In the genomic region with DNA sequence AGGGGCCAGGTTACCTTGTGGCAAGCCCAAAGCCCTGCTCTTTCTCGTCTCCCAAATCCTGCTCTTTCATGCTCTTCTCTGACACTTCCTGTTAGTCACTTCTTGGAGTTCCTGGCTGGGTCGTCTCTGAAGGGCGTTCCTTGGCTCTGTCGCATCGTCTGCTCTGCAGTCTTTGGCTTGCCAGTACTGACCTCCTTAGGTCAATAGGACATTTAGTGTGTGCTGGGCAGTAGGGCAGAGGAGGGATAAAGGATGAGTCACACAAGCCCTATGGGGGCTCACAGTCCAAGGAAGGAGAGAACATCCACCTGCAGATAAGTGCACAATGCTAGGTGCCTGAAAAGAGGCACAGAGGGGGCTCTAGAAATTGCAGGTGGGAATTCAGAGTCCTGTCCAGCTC, we compare ENCODE assay signal across 1 cellular context.
TF ChIP-seq lines count a peak whose summit lies in the region.

No MANE protein-coding gene starts in this region.

TF ChIP-seq in SK-N-SH, 30 proteins besides CTCF, POLR2A, EP300 and RAD21 (continued from another document):
- TF ChIP-seq, protein P1, sequence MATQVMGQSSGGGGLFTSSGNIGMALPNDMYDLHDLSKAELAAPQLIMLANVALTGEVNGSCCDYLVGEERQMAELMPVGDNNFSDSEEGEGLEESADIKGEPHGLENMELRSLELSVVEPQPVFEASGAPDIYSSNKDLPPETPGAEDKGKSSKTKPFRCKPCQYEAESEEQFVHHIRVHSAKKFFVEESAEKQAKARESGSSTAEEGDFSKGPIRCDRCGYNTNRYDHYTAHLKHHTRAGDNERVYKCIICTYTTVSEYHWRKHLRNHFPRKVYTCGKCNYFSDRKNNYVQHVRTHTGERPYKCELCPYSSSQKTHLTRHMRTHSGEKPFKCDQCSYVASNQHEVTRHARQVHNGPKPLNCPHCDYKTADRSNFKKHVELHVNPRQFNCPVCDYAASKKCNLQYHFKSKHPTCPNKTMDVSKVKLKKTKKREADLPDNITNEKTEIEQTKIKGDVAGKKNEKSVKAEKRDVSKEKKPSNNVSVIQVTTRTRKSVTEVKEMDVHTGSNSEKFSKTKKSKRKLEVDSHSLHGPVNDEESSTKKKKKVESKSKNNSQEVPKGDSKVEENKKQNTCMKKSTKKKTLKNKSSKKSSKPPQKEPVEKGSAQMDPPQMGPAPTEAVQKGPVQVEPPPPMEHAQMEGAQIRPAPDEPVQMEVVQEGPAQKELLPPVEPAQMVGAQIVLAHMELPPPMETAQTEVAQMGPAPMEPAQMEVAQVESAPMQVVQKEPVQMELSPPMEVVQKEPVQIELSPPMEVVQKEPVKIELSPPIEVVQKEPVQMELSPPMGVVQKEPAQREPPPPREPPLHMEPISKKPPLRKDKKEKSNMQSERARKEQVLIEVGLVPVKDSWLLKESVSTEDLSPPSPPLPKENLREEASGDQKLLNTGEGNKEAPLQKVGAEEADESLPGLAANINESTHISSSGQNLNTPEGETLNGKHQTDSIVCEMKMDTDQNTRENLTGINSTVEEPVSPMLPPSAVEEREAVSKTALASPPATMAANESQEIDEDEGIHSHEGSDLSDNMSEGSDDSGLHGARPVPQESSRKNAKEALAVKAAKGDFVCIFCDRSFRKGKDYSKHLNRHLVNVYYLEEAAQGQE (IDR thresholded peaks at IDR 0.05; ENCODE audit: low read depth, low read length): no peak
- TF ChIP-seq RFX5 (IDR thresholded peaks at IDR 0.05; ENCODE audit: low read length): no peak
